ENCODE assay signal across 6 cellular contexts in genomic region chr16:30561212-30561816, GRCh38. TPM values are rescaled to one million over a fixed set of nuclear protein-coding genes. Genes with fewer than 3 reads are reported as not detected.
A peak's percentile ranks its signal among the peaks of the same experiment; 100 is the strongest.
DNase-seq lines count a peak whose midpoint lies in the region; ATAC-seq and TF ChIP-seq lines count a peak whose summit lies in the region.

No MANE protein-coding gene starts in this region.

- intact Hi-C loops in left ventricle myocardium superior (cut with micrococcal nuclease), result no loop called here
- intact Hi-C loops in thyroid gland (cut with DNase I), result no loop called here

- peaks cover 11 to 16% of the 10 kb centered on the region in 2 donors for H3K4me1 ChIP-seq in thyroid gland

- no peaks in the 10 kb centered on the region for H3K27me3 ChIP-seq in thyroid gland

- no peaks in the 10 kb centered on the region for H3K9me3 ChIP-seq in thyroid gland

- peak overlapping the region in 2 of 3 donors; percentile 33 to 37 for H3K4me3 ChIP-seq in thyroid gland (replicated peaks in 1 of 3)

- ATAC-seq in left ventricle myocardium superior (no peak), GM19452 (IDR thresholded peaks at IDR 0.05; ENCODE audit: unreplicated experiment) (no peak)

- H3K36me3 ChIP-seq in thyroid gland, result no peaks in the 10 kb centered on the region

- no peak for TF ChIP-seq CTCF in thyroid gland (IDR thresholded peaks at IDR 0.05)

- peak overlapping the region; percentile 49 to 65 (median 62) for H3K27ac ChIP-seq in thyroid gland

- 17% methylated on average over 24 to 45 of the region's 45 CpGs for WGBS in thyroid gland, 2 donors

- peak; percentile 36 for DNase-seq in NK-92 treated with Interleukin-12 subunit alpha and Interleukin-12 subunit beta, amount 100 ng/mL, for 24 hours (lab: John Stamatoyannopoulos, UW)
- DNase-seq in NK-92 (lab: John Stamatoyannopoulos, UW; ENCODE audit: unreplicated experiment), result no peak
- peak; percentile 63 for DNase-seq in left ventricle myocardium superior
- peak; percentile 40 to 52 for DNase-seq in thyroid gland
- DNase-seq in NCI-H2196 (lab: John Stamatoyannopoulos, UW; ENCODE audit: unreplicated experiment), result no peak

- no peak for TF ChIP-seq POLR2A in thyroid gland (IDR thresholded peaks at IDR 0.05)

RNA-seq across cellular contexts. Expression of gene ZNF764, which starts 3.1 kb away (rescaled TPM):
- total RNA-seq in left ventricle myocardium superior (9.1 TPM), thyroid gland (10 to 100 TPM in 3 of 4 donors, 1 to 10 TPM in 1; 9.3 to 15.4 (median 11.8) TPM)

RNA-seq across cellular contexts. Expression of gene ZNF688, which starts 10.2 kb away (rescaled TPM):
- 10.0 TPM for total RNA-seq in left ventricle myocardium superior
- total RNA-seq in thyroid gland, result 10 to 100 TPM; 10.6 to 26.1 (median 16.5) TPM

RNA-seq across cellular contexts. Expression of gene ZNF785, which starts 24.2 kb away (rescaled TPM):
- total RNA-seq in left ventricle myocardium superior (7.3 TPM), thyroid gland (10 to 100 TPM; 10.3 to 16.9 (median 12.4) TPM)

RNA-seq across cellular contexts. Expression of gene ZNF747, which starts 26.7 kb away (rescaled TPM):
- 9.0 TPM for total RNA-seq in left ventricle myocardium superior
- total RNA-seq in thyroid gland, result 10 to 100 TPM; 13.6 to 30.7 (median 21.8) TPM

RNA-seq across cellular contexts. Expression of gene ZNF768, which starts 34.9 kb away (rescaled TPM):
- total RNA-seq in left ventricle myocardium superior, result 75.4 TPM
- total RNA-seq in thyroid gland, result 10 to 100 TPM; 27.4 to 44.9 (median 32.3) TPM

Comparison
In these comparisons a context has a peak if more than half of its experiments do, and no peak if none do; other contexts are left out.
1. DNase-seq: peak in NK-92 treated with Interleukin-12 subunit alpha and Interleukin-12 subunit beta, amount 100 ng/mL, for 24 hours (single experiment), left ventricle myocardium superior (single experiment) and thyroid gland (2 of 2); none in NK-92 (single experiment) and NCI-H2196 (single experiment).